Comparison of ENCODE assay signal across 28 cellular contexts in the genomic region with DNA sequence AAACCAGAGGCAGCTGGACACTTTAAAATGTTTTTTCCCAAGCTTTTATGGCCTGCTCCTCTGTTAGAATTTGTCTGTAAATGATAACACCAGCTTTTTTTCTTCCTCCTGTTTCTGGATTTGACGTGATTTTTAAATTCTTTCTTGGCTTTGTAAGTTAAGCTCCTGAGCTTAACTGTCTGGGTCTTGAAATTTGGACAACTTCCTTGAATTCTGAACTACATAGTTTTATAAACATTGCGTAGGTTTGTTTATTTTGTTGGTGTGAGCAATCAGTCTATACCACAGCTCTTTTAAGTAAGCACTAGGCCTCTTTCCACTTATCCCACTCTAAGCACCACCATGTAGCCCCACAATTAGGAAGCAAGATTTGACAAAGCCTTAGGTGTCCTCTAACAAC.
DNase-seq lines count a peak whose midpoint lies in the region; ATAC-seq, FAIRE-seq and TF ChIP-seq lines count a peak whose summit lies in the region.
"Had no signal": no experiment of that assay in that cellular context is flagged by ENCODE, and none has a peak within 500 bp of the region (broad histone marks: within the 10 kb centered on the region; RNA-seq: fewer than 3 reads in every experiment).

No MANE protein-coding gene starts in this region.

- H3K4me1 Mint-ChIP-seq in mesothelial cell of epicardium, result peaks cover 33% of the 10 kb centered on the region
- H3K4me1 Mint-ChIP-seq: CD14-positive monocyte; stimulated activated effector memory CD8-positive, alpha-beta T cell treated with anti-CD3 and anti-CD28 coated beads, Interleukin-12 subunit alpha, Interleukin-12 subunit beta, amount 100 ng/mL, for 72 hours; T-helper 17 cell had no signal

- peaks cover 26% of the 10 kb centered on the region for H3K9me3 Mint-ChIP-seq in mesothelial cell of epicardium
- H3K9me3 Mint-ChIP-seq: activated T-cell treated with anti-CD3 and anti-CD28 coated beads, Interleukin-2, amount 50 U/mL, for 4 hours had no signal

- intact Hi-C loops in transverse colon (cut with DNase I; ENCODE audit: low total_unique reads), result loop anchor here (10.0 kb wide), 1 partner anchor 143 kb away; the partner anchor contains the start of gene GUCY1A1

- H3K36me3 ChIP-seq in adipocyte (ENCODE audit: control insufficient read depth, insufficient read depth, low read length, severe bottlenecking) (no peaks in the 10 kb centered on the region), transverse colon (no peaks in the 10 kb centered on the region), H7 (replicated peaks; ENCODE audit: control insufficient read depth, insufficient read depth, low read length) (no peaks in the 10 kb centered on the region)
- H3K36me3 ChIP-seq: adrenal gland, cardiac muscle cell, neutrophil, suprapubic skin had no signal

- peak; percentile 83 for FAIRE-seq in endometrium (lab: Jason Lieb, UNC)
- FAIRE-seq: endothelial cell of umbilical vein, kidney, small intestine had no signal

- H3K27ac ChIP-seq in transverse colon, result peak overlapping the region; percentile 27 to 68 (median 54)
- H3K27ac ChIP-seq: adrenal gland, cardiac muscle cell, foreskin keratinocyte, GM23248, neutrophil, psoas muscle, SK-N-MC, suprapubic skin had no signal

- no peak for TF ChIP-seq EP300 in transverse colon (IDR thresholded peaks at IDR 0.05; ENCODE audit: low read depth)

- no peak for TF ChIP-seq POLR2A in transverse colon (IDR thresholded peaks at IDR 0.05)

- whole genome bisulfite sequencing in transverse colon (ENCODE audit: low coverage in 1 of 2), 2 donors, result 72 to 77% methylated on average over 2 of the region's 2 CpGs

- no peaks in the 10 kb centered on the region for H3K27me3 ChIP-seq in adipocyte (replicated peaks; ENCODE audit: control insufficient read depth, insufficient read depth, low read length)
- no peaks in the 10 kb centered on the region for H3K27me3 ChIP-seq in transverse colon
- H3K27me3 ChIP-seq in H7 (ENCODE audit: control insufficient read depth, insufficient read depth, low read length), result no peaks in the 10 kb centered on the region
- H3K27me3 ChIP-seq: adrenal gland, cardiac muscle cell, foreskin keratinocyte, neutrophil, suprapubic skin had no signal

- in situ Hi-C loops in transverse colon (cut with MboI; ENCODE audit: low pct_ligation_motif_present in 1 of 4, low pct_unique_long_range_greater_than_20kb in 1 of 4, low sequenced_read_pairs in 3 of 4), result loop anchor here in 1 of 4 donors (10.0 kb wide), 1 partner anchor 143 kb away; the partner anchor contains the start of gene GUCY1A1

- ATAC-seq in GM18909 (IDR thresholded peaks at IDR 0.05; ENCODE audit: poor library complexity, unreplicated experiment), result no peak
- ATAC-seq: activated T-cell treated with anti-CD3 and anti-CD28 coated beads, Interleukin-2, amount 50 U/mL, for 4 hours; foreskin keratinocyte; psoas muscle; stimulated activated effector memory CD8-positive, alpha-beta T cell treated with anti-CD3 and anti-CD28 coated beads, Interleukin-12 subunit alpha, Interleukin-12 subunit beta, amount 100 ng/mL, for 72 hours; T-helper 17 cell had no signal

- H3K27ac Mint-ChIP-seq in mesothelial cell of epicardium, result peak overlapping the region; percentile 82
- H3K27ac Mint-ChIP-seq: CD14-positive monocyte; stimulated activated effector memory CD8-positive, alpha-beta T cell treated with anti-CD3 and anti-CD28 coated beads, Interleukin-12 subunit alpha, Interleukin-12 subunit beta, amount 100 ng/mL, for 72 hours; T-helper 17 cell had no signal

- peaks cover 17% of the 10 kb centered on the region for H3K36me3 Mint-ChIP-seq in mesothelial cell of epicardium
- H3K36me3 Mint-ChIP-seq: CD14-positive monocyte; stimulated activated effector memory CD8-positive, alpha-beta T cell treated with anti-CD3 and anti-CD28 coated beads, Interleukin-12 subunit alpha, Interleukin-12 subunit beta, amount 100 ng/mL, for 72 hours had no signal

- peaks cover 14% of the 10 kb centered on the region for H3K4me1 ChIP-seq in adipocyte (ENCODE audit: control insufficient read depth, insufficient read depth, low read length)
- H3K4me1 ChIP-seq in transverse colon, result peaks cover 0 to 19% (median 4%) of the 10 kb centered on the region in 4 donors
- H3K4me1 ChIP-seq: adrenal gland, foreskin keratinocyte, psoas muscle had no signal

- DNase-seq in adipocyte (ENCODE audit: low read depth) (peak; percentile 77), mesothelial cell of epicardium (ENCODE audit: low spot score in 2 of 2, unreplicated experiment in 2 of 2) (no peak), transverse colon (no peak), H7 (no peak)
- DNase-seq in stimulated activated CD4-positive, alpha-beta T cell treated with anti-CD3 and anti-CD28 coated beads, Interleukin-12 subunit alpha, Interleukin-12 subunit beta, amount 100 ng/mL, for 4 hours, result no peak
- DNase-seq: activated naive CD4-positive, alpha-beta T cell; activated T-cell treated with anti-CD3 and anti-CD28 coated beads, Interleukin-2, amount 50 U/mL, for 4 hours; adrenal gland; dermis blood vessel endothelial cell; foreskin keratinocyte; GM23248; KBM-7; kidney; NCI-H146; NCI-H446 treated with DMSO at 0.1 percent for 48 hours; psoas muscle; small intestine; stimulated activated CD4-positive, alpha-beta T cell treated with anti-CD3 and anti-CD28 coated beads, Interleukin-2, amount 100 ng/mL, for 48 hours; T-helper 17 cell had no signal

- H3K9ac ChIP-seq in adipocyte (ENCODE audit: low read length), result no peak overlapping the region
- H3K9ac ChIP-seq: GM23248 had no signal

- H3K9me3 ChIP-seq in adipocyte (ENCODE audit: control insufficient read depth, low read length) (peaks cover 9% of the 10 kb centered on the region), transverse colon (no peaks in the 10 kb centered on the region)
- H3K9me3 ChIP-seq: adrenal gland, neutrophil, psoas muscle, suprapubic skin had no signal

- no peak overlapping the region for H3K4me3 ChIP-seq in adipocyte (ENCODE audit: low read length)
- no peak overlapping the region for H3K4me3 ChIP-seq in transverse colon
- H3K4me3 ChIP-seq in H7 (ENCODE audit: insufficient read depth, low read depth, low read length), result no peak overlapping the region
- H3K4me3 ChIP-seq: adrenal gland, cardiac muscle cell, GM23248, psoas muscle, SK-N-MC, suprapubic skin had no signal

- no peaks in the 10 kb centered on the region for H3K27me3 Mint-ChIP-seq in mesothelial cell of epicardium (ENCODE audit: low read depth)
- H3K27me3 Mint-ChIP-seq: T-helper 17 cell had no signal

- TF ChIP-seq CTCF in mesothelial cell of epicardium (IDR thresholded peaks at IDR 0.05; ENCODE audit: unreplicated experiment), result no peak
- no peak for TF ChIP-seq CTCF in transverse colon (IDR thresholded peaks at IDR 0.05)

- H3K4me3 Mint-ChIP-seq in mesothelial cell of epicardium, result no peak overlapping the region
- H3K4me3 Mint-ChIP-seq: activated T-cell treated with anti-CD3 and anti-CD28 coated beads, Interleukin-2, amount 50 U/mL, for 4 hours; CD14-positive monocyte; stimulated activated effector memory CD8-positive, alpha-beta T cell treated with anti-CD3 and anti-CD28 coated beads, Interleukin-12 subunit alpha, Interleukin-12 subunit beta, amount 100 ng/mL, for 72 hours; T-helper 17 cell had no signal
